In the genomic region with DNA sequence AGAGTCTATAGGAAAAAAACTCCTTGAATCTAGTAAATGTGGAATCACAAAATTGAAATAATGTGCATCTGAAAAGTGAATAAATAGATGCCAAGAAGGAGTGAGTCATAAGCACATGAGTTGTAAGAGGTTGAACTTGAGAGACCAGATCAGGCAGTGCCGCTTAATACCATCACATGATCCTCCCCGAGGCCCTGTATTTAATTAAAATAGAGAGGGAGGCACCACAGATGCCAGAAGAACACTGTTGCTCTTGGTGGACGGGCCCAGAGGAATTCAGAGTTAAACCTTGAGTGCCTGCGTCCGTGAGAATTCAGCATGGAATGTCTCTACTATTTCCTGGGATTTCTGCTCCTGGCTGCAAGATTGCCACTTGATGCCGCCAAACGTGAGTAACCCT, we compare ENCODE assay signal across 8 cellular contexts. TPM values are rescaled to one million over a fixed set of nuclear protein-coding genes. Genes with fewer than 3 reads are reported as not detected.
A peak's percentile ranks its signal among the peaks of the same experiment; 100 is the strongest.
DNase-seq lines count a peak whose midpoint lies in the region; ATAC-seq, FAIRE-seq and TF ChIP-seq lines count a peak whose summit lies in the region.

Gene GPNMB (plus strand): TSS at position 236 of the 400 bp plus-strand sequence. CDS start 83 bp downstream, at position 319.

- H4K20me1 ChIP-seq in BLaER1 treated with 17β-estradiol and CSF1 and Interleukin-3, amounts not matched to agents 10 nM and 100 nM = no peaks in the 10 kb centered on the region

- peak within 1 kb of the TSS in 10 of 11 experiments; percentile 19 to 75 (median 52); a peak in 19 of 22 replicates for H3K4me2 ChIP-seq in BLaER1 treated with 17β-estradiol and CSF1 and Interleukin-3, amounts not matched to agents 10 nM and 100 nM

- peaks cover 11 to 34% (median 20%) of the 10 kb centered on the region in 11 experiments for H3K9me3 ChIP-seq in BLaER1 treated with 17β-estradiol and CSF1 and Interleukin-3, amounts not matched to agents 10 nM and 100 nM (replicated peaks in 1 of 11)
- H3K9me3 ChIP-seq in SK-N-MC (ENCODE audit: low read depth, low read length) = no peaks in the 10 kb centered on the region
- H3K9me3 ChIP-seq in pancreas = no peaks in the 10 kb centered on the region

- H3K27me3 ChIP-seq in BLaER1 treated with 17β-estradiol and CSF1 and Interleukin-3, amounts not matched to agents 10 nM and 100 nM = peaks cover 0 to 24% (median 19%) of the 10 kb centered on the region in 11 experiments; a peak in 17 of 22 replicates
- peaks cover 0 to 17% (median 0%) of the 10 kb centered on the region in 4 donors for H3K27me3 ChIP-seq in pancreas

- DNase-seq in SK-N-MC (ENCODE audit: low read depth, low spot score) (no peak), foreskin fibroblast (peak; percentile 90 to 96), pancreas (no peak), D721Med (ENCODE audit: insufficient read length, low spot score) (no peak), NCI-H2107 treated with DMSO at 0.1 percent for 48 hours (lab: John Stamatoyannopoulos, UW; ENCODE audit: unreplicated experiment) (no peak)
- DNase-seq in effector CD4-positive, alpha-beta T cell = no peak

- intact Hi-C loops in pancreas (cut with DNase I) = no loop called here

- peaks cover 0 to 30% (median 8%) of the 10 kb centered on the region in 10 experiments; a peak in 12 of 20 replicates for H3K4me1 ChIP-seq in BLaER1 treated with 17β-estradiol and CSF1 and Interleukin-3, amounts not matched to agents 10 nM and 100 nM
- no peaks in the 10 kb centered on the region for H3K4me1 ChIP-seq in pancreas

- peak in 3 of 4 donors; percentile 34 to 78 (median 68) for ATAC-seq in pancreas
- no peak for ATAC-seq in HG03457 (IDR thresholded peaks at IDR 0.05; ENCODE audit: unreplicated experiment)

- peak within 1 kb of the TSS in 5 of 10 experiments; percentile 39 to 52 (median 45); a peak in 8 of 20 replicates for H3K4me3 ChIP-seq in BLaER1 treated with 17β-estradiol and CSF1 and Interleukin-3, amounts not matched to agents 10 nM and 100 nM
- H3K4me3 ChIP-seq in SK-N-MC = peak within 1 kb of the TSS; percentile 29; the same call in 1 of the 2 replicates
- peak within 1 kb of the TSS; percentile 78 to 81 for H3K4me3 ChIP-seq in foreskin fibroblast (ENCODE audit: low read depth in 1 of 2, low read length in 2 of 2)
- H3K4me3 ChIP-seq in pancreas = peak within 1 kb of the TSS in 2 of 4 donors; percentile 5 to 26

- no peak for TF ChIP-seq CTCF in foreskin fibroblast (IDR thresholded peaks at IDR 0.05; ENCODE audit: low read depth, low read length)
- TF ChIP-seq CTCF in pancreas (IDR thresholded peaks at IDR 0.05) = no peak
- TF ChIP-seq CTCF in D721Med (IDR thresholded peaks at IDR 0.05; ENCODE audit: insufficient read depth, missing control alignments) = no peak

- H3K36me3 ChIP-seq in BLaER1 treated with 17β-estradiol and CSF1 and Interleukin-3, amounts not matched to agents 10 nM and 100 nM = no peaks in the 10 kb centered on the region; a peak in 1 of 22 replicates
- no peaks in the 10 kb centered on the region for H3K36me3 ChIP-seq in SK-N-MC (ENCODE audit: insufficient read depth, low read length)
- no peaks in the 10 kb centered on the region for H3K36me3 ChIP-seq in pancreas

- peak within 1 kb of the TSS in 4 of 11 experiments; percentile 40 to 57 (median 54); a peak in 8 of 22 replicates for H3K27ac ChIP-seq in BLaER1 treated with 17β-estradiol and CSF1 and Interleukin-3, amounts not matched to agents 10 nM and 100 nM
- no peak within 1 kb of the TSS for H3K27ac ChIP-seq in SK-N-MC
- H3K27ac ChIP-seq in pancreas = peak within 1 kb of the TSS in 2 of 4 donors; percentile 32 to 52

- peak within 1 kb of the TSS in 4 of 11 experiments; percentile 21 to 55 (median 40); a peak in 5 of 22 replicates for H3K9ac ChIP-seq in BLaER1 treated with 17β-estradiol and CSF1 and Interleukin-3, amounts not matched to agents 10 nM and 100 nM
- no peak within 1 kb of the TSS for H3K9ac ChIP-seq in SK-N-MC (ENCODE audit: insufficient read length)

- FAIRE-seq in pancreas (lab: Jason Lieb, UNC) (no peak), D721Med (lab: Jason Lieb, UNC) (no peak)

- 58 to 77% methylated on average over 7 of the region's 7 CpGs for WGBS in pancreas, 2 donors

RNA-seq across cellular contexts. Expression of gene GPNMB, which starts in this region (rescaled TPM):
- total RNA-seq in pancreas = 100 to 1,000 TPM in 1 of 6 donors, 10 to 100 TPM in 2, 1 to 10 TPM in 3; 1.9 to 104 (median 8.9) TPM
- polyA plus RNA-seq in pancreas = 1 to 10 TPM; 3.7 to 6.3 TPM

Comparison
In these comparisons a context has a peak if more than half of its experiments do, and no peak if none do; other contexts are left out.
1. DNase-seq: peak in foreskin fibroblast (2 of 2); none in SK-N-MC (single experiment), pancreas (0 of 6), effector CD4-positive, alpha-beta T cell (single experiment), D721Med (single experiment) and NCI-H2107 treated with DMSO at 0.1 percent for 48 hours (single experiment).